In genomic region chr5:149130121-149130931, GRCh38 we compare ENCODE assay signal across 11 cellular contexts. TPM values are rescaled to one million over a fixed set of nuclear protein-coding genes. Genes with fewer than 3 reads are reported as not detected.
A peak's percentile ranks its signal among the peaks of the same experiment; 100 is the strongest.
DNase-seq lines count a peak whose midpoint lies in the region; ATAC-seq and TF ChIP-seq lines count a peak whose summit lies in the region.
"Had no signal": no experiment of that assay in that cellular context is flagged by ENCODE, and none has a peak within 500 bp of the region (broad histone marks: within the 10 kb centered on the region; RNA-seq: fewer than 3 reads in every experiment).

No MANE protein-coding gene starts in this region.

- no peak overlapping the region for H3K4ac ChIP-seq in mesenchymal stem cell (ENCODE audit: low read depth in 1 of 2, low read length in 2 of 2)

- H3K23ac ChIP-seq in mesenchymal stem cell (ENCODE audit: low read length in 2 of 2) = no peak overlapping the region

- no peaks in the 10 kb centered on the region for H3K27me3 ChIP-seq in BJ (ENCODE audit: control insufficient read depth, insufficient read depth, low read length)
- no peaks in the 10 kb centered on the region for H3K27me3 ChIP-seq in mesenchymal stem cell (ENCODE audit: control insufficient read depth in 1 of 2, insufficient read depth in 1 of 2, low read length in 2 of 2)

- H3K4me3 ChIP-seq in BJ (ENCODE audit: low read depth, low read length) (no peak overlapping the region), epithelial cell of proximal tubule (ENCODE audit: low read depth, low read length) (no peak overlapping the region), mesenchymal stem cell (ENCODE audit: insufficient read depth in 1 of 2, low read depth in 1 of 2, low read length in 2 of 2) (no peak overlapping the region)

- H4K91ac ChIP-seq in mesenchymal stem cell (ENCODE audit: low read length) = no peak overlapping the region

- POLR2A ChIA-PET in BJ (lab: Charles Lee) = no interaction called here

- no peak overlapping the region for H2AFZ ChIP-seq in mesenchymal stem cell (ENCODE audit: low read depth, low read length)

- DNase-seq in BJ (ENCODE audit: low read depth) (no peak), M059J (ENCODE audit: low read depth) (peak; percentile 54), epithelial cell of proximal tubule (ENCODE audit: low read depth) (no peak), mesenchymal stem cell (peak; percentile 37), posterior vena cava (ENCODE audit: low spot score) (no peak), NCI-H187 treated with DMSO at 0.1 percent for 48 hours (lab: John Stamatoyannopoulos, UW) (no peak)
- DNase-seq: left colon had no signal

- no peak overlapping the region for H2BK120ac ChIP-seq in mesenchymal stem cell (ENCODE audit: low read depth, low read length)

- H2BK12ac ChIP-seq in mesenchymal stem cell (ENCODE audit: low read length in 2 of 2) = peak overlapping the region in 1 of 2 experiments; percentile 51

- peaks cover 4% of the 10 kb centered on the region for H3K4me1 ChIP-seq in mesenchymal stem cell (ENCODE audit: control insufficient read depth, insufficient read depth, low read depth, low read length)

- CTCF ChIA-PET in BJ (lab: Yijun Ruan, JAX) = interaction anchor here (0.7 to 17.8 kb wide), 13 partner anchors 8 to 398 kb away, joined by 3 to 339 read pairs (median 4); partner anchors contain the start of gene ABLIM3

- TF ChIP-seq CTCF in BJ (IDR thresholded peaks at IDR 0.05; ENCODE audit: insufficient read depth, low read depth, low read length) = peak; percentile 43
- peak; percentile 79 for TF ChIP-seq CTCF in epithelial cell of proximal tubule (conservative IDR thresholded peaks at IDR 0.05; ENCODE audit: low read depth, low read length)

- WGBS in mesenchymal stem cell = 64% methylated on average over 6 of the region's 8 CpGs

- no peak overlapping the region for H3K4me2 ChIP-seq in mesenchymal stem cell (ENCODE audit: low read length, poor library complexity, severe bottlenecking)

- intact Hi-C loops in posterior vena cava (cut with DNase I) = no loop called here

- H3K14ac ChIP-seq in mesenchymal stem cell (ENCODE audit: low read length in 2 of 2) = no peak overlapping the region

- ATAC-seq in HG03342 (IDR thresholded peaks at IDR 0.05; ENCODE audit: unreplicated experiment) (no peak), HG03139 (IDR thresholded peaks at IDR 0.05; ENCODE audit: unreplicated experiment) (no peak)
- ATAC-seq: left colon, sciatic nerve had no signal

- H4K8ac ChIP-seq in mesenchymal stem cell (ENCODE audit: low read length) = no peak overlapping the region

- no peak overlapping the region for H3K18ac ChIP-seq in mesenchymal stem cell (ENCODE audit: low read depth in 1 of 2, low read length in 2 of 2)

- H3K9ac ChIP-seq in mesenchymal stem cell (ENCODE audit: low read length) = no peak overlapping the region

- H3K36me3 ChIP-seq in BJ (ENCODE audit: control insufficient read depth, insufficient read depth, low read length) (no peaks in the 10 kb centered on the region), mesenchymal stem cell (ENCODE audit: control insufficient read depth in 1 of 2, insufficient read depth in 2 of 2, low read depth in 1 of 2, low read length in 2 of 2) (no peaks in the 10 kb centered on the region)

- no peak overlapping the region for H2BK5ac ChIP-seq in mesenchymal stem cell (ENCODE audit: low read depth, low read length, poor library complexity, severe bottlenecking)

- no peaks in the 10 kb centered on the region for H3K79me1 ChIP-seq in mesenchymal stem cell (replicated peaks; ENCODE audit: low read length, poor library complexity, severe bottlenecking)

- H2BK15ac ChIP-seq in mesenchymal stem cell (ENCODE audit: low read depth, poor library complexity, severe bottlenecking) = no peak overlapping the region

- H2AK5ac ChIP-seq in mesenchymal stem cell (ENCODE audit: low read length, severe bottlenecking) = no peak overlapping the region

- H3K27ac ChIP-seq in mesenchymal stem cell (ENCODE audit: low read length, poor library complexity, severe bottlenecking) = no peak overlapping the region

- no peaks in the 10 kb centered on the region for H3K9me3 ChIP-seq in mesenchymal stem cell (ENCODE audit: control insufficient read depth, low read length)

RNA-seq across cellular contexts. Expression of gene ABLIM3, which starts 11.0 kb away (rescaled TPM):
- polyA plus RNA-seq in BJ (2011; rRNA removed) = 14.0 and 25.7 TPM in 2 replicates
- polyA minus RNA-seq in BJ (2011; rRNA and poly(A)+ RNA removed) = 31.1 and 37.2 TPM in 2 replicates
- 36.7 and 40.7 TPM in 2 replicates for total RNA-seq in M059J (2014; rRNA removed; shearing (Covaris generic))
- 15.6 and 30.1 TPM in 2 replicates for total RNA-seq in epithelial cell of proximal tubule
- polyA plus RNA-seq in mesenchymal stem cell (2013, experiment 1 of 2) = 91.1 TPM
- polyA plus RNA-seq in mesenchymal stem cell (2013, experiment 2 of 2) = 90.1 TPM
- total RNA-seq in posterior vena cava = 10 to 100 TPM; 31.4 to 45.4 TPM
- total RNA-seq: activated T-helper 1 cell treated with anti-CD3 and anti-CD28 coated beads, Interleukin-12 subunit alpha, Interleukin-12 subunit beta, Interleukin-2, Interleukin-4 antibody, amounts not matched to agents 30 ng/mL and 10 ng/mL and 1 ng/mL, durations not matched to agents 14 hours and 24 hours and 36 hours had no signal

Comparison
In these comparisons a context has a peak if more than half of its experiments do, and no peak if none do; other contexts are left out.
1. DNase-seq: peak in M059J (single experiment) and mesenchymal stem cell (single experiment); none in BJ (single experiment), epithelial cell of proximal tubule (single experiment), posterior vena cava (single experiment) and NCI-H187 treated with DMSO at 0.1 percent for 48 hours (single experiment).